Comparison of ENCODE assay signal across 1 cellular context in genomic region chr21:15122241-15122640, GRCh38.
A peak's percentile ranks its signal among the peaks of the same experiment; 100 is the strongest.
TF ChIP-seq lines count a peak whose summit lies in the region.

No MANE protein-coding gene starts in this region.

TF ChIP-seq in HepG2, 621 proteins besides CTCF, POLR2A, EP300 and RAD21 (continued from another document and continues in another):
- TF ChIP-seq ZNF263 (CRISPR knock-in tag; IDR thresholded peaks at IDR 0.05) = no peak
- no peak for TF ChIP-seq RFX1 (IDR thresholded peaks at IDR 0.05)
- no peak for TF ChIP-seq GZF1 (CRISPR knock-in tag; IDR thresholded peaks at IDR 0.05)
- no peak for TF ChIP-seq ZBTB38 (CRISPR knock-in tag; IDR thresholded peaks at IDR 0.05)
- TF ChIP-seq TBP (CRISPR knock-in tag; IDR thresholded peaks at IDR 0.05) = no peak
- no peak for TF ChIP-seq DR1 (CRISPR knock-in tag; IDR thresholded peaks at IDR 0.05)
- TF ChIP-seq DNMT3B (CRISPR knock-in tag; conservative IDR thresholded peaks at IDR 0.05) = 0 out of 2 replicates have a peak, but pooled peaks have one; percentile 29
- no peak for TF ChIP-seq ZGPAT (CRISPR knock-in tag; IDR thresholded peaks at IDR 0.05)
- TF ChIP-seq HNRNPK (IDR thresholded peaks at IDR 0.05; ENCODE audit: low read depth, low read length, poor library complexity, severe bottlenecking) = no peak
- TF ChIP-seq EHMT2 (IDR thresholded peaks at IDR 0.05; ENCODE audit: borderline replicate concordance, low read depth, low read length) = no peak
- no peak for TF ChIP-seq PBX2 (CRISPR knock-in tag; IDR thresholded peaks at IDR 0.05)
- no peak for TF ChIP-seq GABPB1 (CRISPR knock-in tag; IDR thresholded peaks at IDR 0.05)
- no peak for TF ChIP-seq ZNF674 (CRISPR knock-in tag; IDR thresholded peaks at IDR 0.05; ENCODE audit: low read depth)
- no peak for TF ChIP-seq ZNF20 (CRISPR knock-in tag; IDR thresholded peaks at IDR 0.05)
- no peak for TF ChIP-seq CEBPZ (IDR thresholded peaks at IDR 0.05; ENCODE audit: low read length)
- TF ChIP-seq ZNF598 (CRISPR knock-in tag; IDR thresholded peaks at IDR 0.05; ENCODE audit: borderline replicate concordance) = no peak
- TF ChIP-seq SNAI1 (CRISPR knock-in tag; IDR thresholded peaks at IDR 0.05; ENCODE audit: borderline replicate concordance) = 0 out of 2 replicates have a peak, but pooled peaks have one; percentile 45
- TF ChIP-seq CHCHD3 (CRISPR knock-in tag; IDR thresholded peaks at IDR 0.05) = no peak
- TF ChIP-seq ARID5B (CRISPR knock-in tag; IDR thresholded peaks at IDR 0.05) = no peak
- no peak for TF ChIP-seq ZNF225 (CRISPR knock-in tag; IDR thresholded peaks at IDR 0.05)
- TF ChIP-seq TCF7L2 (IDR thresholded peaks at IDR 0.05; ENCODE audit: low read depth, low read length) = no peak
- TF ChIP-seq ZNF235 (CRISPR knock-in tag; IDR thresholded peaks at IDR 0.05; ENCODE audit: borderline replicate concordance) = no peak
- TF ChIP-seq ZMYM3 (CRISPR knock-in tag; IDR thresholded peaks at IDR 0.05) = no peak
- no peak for TF ChIP-seq KAT7 (CRISPR knock-in tag; IDR thresholded peaks at IDR 0.05; ENCODE audit: borderline replicate concordance)
- no peak for TF ChIP-seq ARNTL (CRISPR knock-in tag; IDR thresholded peaks at IDR 0.05)
- TF ChIP-seq ZEB1 (IDR thresholded peaks at IDR 0.05; ENCODE audit: insufficient replicate concordance, low read depth) = no peak
- TF ChIP-seq ZNF260 (CRISPR knock-in tag; IDR thresholded peaks at IDR 0.05; ENCODE audit: borderline replicate concordance, low read depth) = no peak
- TF ChIP-seq RARA (CRISPR knock-in tag; IDR thresholded peaks at IDR 0.05) = peak; percentile 59
- peak; percentile 51; the same call in 1 of the 2 replicates for TF ChIP-seq FOSL2 (CRISPR knock-in tag; IDR thresholded peaks at IDR 0.05)
- TF ChIP-seq ZNF34 (CRISPR knock-in tag; IDR thresholded peaks at IDR 0.05; ENCODE audit: borderline replicate concordance) = no peak
- TF ChIP-seq ZNF572 (CRISPR knock-in tag; IDR thresholded peaks at IDR 0.05) = no peak
- TF ChIP-seq SMARCE1 (IDR thresholded peaks at IDR 0.05; ENCODE audit: borderline replicate concordance) = no peak
- no peak for TF ChIP-seq ZNF468 (CRISPR knock-in tag; IDR thresholded peaks at IDR 0.05)
- no peak for TF ChIP-seq KMT2A (CRISPR knock-in tag; IDR thresholded peaks at IDR 0.05)
- no peak for TF ChIP-seq ZMYM4 (CRISPR knock-in tag; IDR thresholded peaks at IDR 0.05)
- no peak for TF ChIP-seq SIN3A (IDR thresholded peaks at IDR 0.05; ENCODE audit: borderline replicate concordance, low read depth, low read length)
- TF ChIP-seq ZNF44 (CRISPR knock-in tag; IDR thresholded peaks at IDR 0.05) = no peak
- TF ChIP-seq ZNF614 (CRISPR knock-in tag; IDR thresholded peaks at IDR 0.05; ENCODE audit: borderline replicate concordance) = no peak
- TF ChIP-seq HDAC2 (CRISPR knock-in tag; IDR thresholded peaks at IDR 0.05) = no peak
- no peak for TF ChIP-seq UBTF (CRISPR knock-in tag; IDR thresholded peaks at IDR 0.05)
- TF ChIP-seq MXD3 (CRISPR knock-in tag; IDR thresholded peaks at IDR 0.05) = no peak
- 0 out of 2 replicates have a peak, but pooled peaks have one; percentile 7 for TF ChIP-seq PAXIP1 (CRISPR knock-in tag; conservative IDR thresholded peaks at IDR 0.05)
- TF ChIP-seq MYC (CRISPR knock-in tag; IDR thresholded peaks at IDR 0.05; ENCODE audit: borderline replicate concordance) = no peak
- no peak for TF ChIP-seq MZF1 (CRISPR knock-in tag; IDR thresholded peaks at IDR 0.05; ENCODE audit: borderline replicate concordance)
- TF ChIP-seq NRL (CRISPR knock-in tag; IDR thresholded peaks at IDR 0.05; ENCODE audit: borderline replicate concordance) = no peak
- no peak for TF ChIP-seq ZBTB26 (CRISPR knock-in tag; IDR thresholded peaks at IDR 0.05; ENCODE audit: borderline replicate concordance)
- no peak for TF ChIP-seq TBX3 (IDR thresholded peaks at IDR 0.05; ENCODE audit: borderline replicate concordance)
- TF ChIP-seq ZNF552 (CRISPR knock-in tag; IDR thresholded peaks at IDR 0.05; ENCODE audit: borderline replicate concordance) = no peak
- TF ChIP-seq MEF2D (CRISPR knock-in tag; IDR thresholded peaks at IDR 0.05) = no peak
- no peak for TF ChIP-seq MYPOP (CRISPR knock-in tag; IDR thresholded peaks at IDR 0.05)
- TF ChIP-seq KLF15 (CRISPR knock-in tag; IDR thresholded peaks at IDR 0.05; ENCODE audit: borderline replicate concordance) = no peak
- no peak for TF ChIP-seq KDM3A (CRISPR knock-in tag; IDR thresholded peaks at IDR 0.05; ENCODE audit: low read depth)
- TF ChIP-seq GFI1 (CRISPR knock-in tag; IDR thresholded peaks at IDR 0.05; ENCODE audit: borderline replicate concordance) = no peak
- no peak for TF ChIP-seq ZNF317 (CRISPR knock-in tag; IDR thresholded peaks at IDR 0.05)
